ENCODE assay signal across 21 cellular contexts in genomic region chr20:38159949-38160756, GRCh38. TPM values are rescaled to one million over a fixed set of nuclear protein-coding genes. Genes with fewer than 3 reads are reported as not detected.
DNase-seq lines count a peak whose midpoint lies in the region; ATAC-seq and TF ChIP-seq lines count a peak whose summit lies in the region.
"Had no signal": no experiment of that assay in that cellular context is flagged by ENCODE, and none has a peak within 500 bp of the region (broad histone marks: within the 10 kb centered on the region; RNA-seq: fewer than 3 reads in every experiment).

No MANE protein-coding gene starts in this region.

- DNase-seq in heart right ventricle: no peak
- DNase-seq in left ventricle myocardium superior: no peak
- no peak for DNase-seq in esophagus muscularis mucosa (ENCODE audit: extremely low spot score)
- no peak for DNase-seq in NCI-H446 treated with DMSO at 0.1 percent for 48 hours (lab: John Stamatoyannopoulos, UW)
- DNase-seq: activated CD4-positive, alpha-beta T cell treated with anti-CD3 and anti-CD28 coated beads for 36 hours; activated effector memory CD4-positive, alpha-beta T cell treated with Interleukin-2 at 50 U/mL for 16 hours; caudate nucleus; effector memory CD8-positive, alpha-beta T cell; GF-D8; naive thymus-derived CD4-positive, alpha-beta T cell; NCI-H1105 treated with DMSO at 0.1 percent for 48 hours; NCI-H2171; PC-3; small intestine; stimulated activated CD4-positive, alpha-beta T cell treated with anti-CD3 and anti-CD28 coated beads, Interleukin-4, amount 100 ng/mL, for 24 hours had no signal

- H3K27me3 ChIP-seq in heart right ventricle (no peaks in the 10 kb centered on the region), esophagus muscularis mucosa (no peaks in the 10 kb centered on the region), mucosa of stomach (ENCODE audit: control insufficient read depth, insufficient read depth, low read length) (peaks cover 4% of the 10 kb centered on the region)

- peak overlapping the region; percentile 8 for H3K9ac ChIP-seq in mucosa of stomach (ENCODE audit: low read length)

- TF ChIP-seq CTCF in heart right ventricle (IDR thresholded peaks at IDR 0.05) (no peak), esophagus muscularis mucosa (IDR thresholded peaks at IDR 0.05) (no peak)

- H3K27ac ChIP-seq in heart right ventricle (peak overlapping the region; percentile 82 to 96 (median 92)), esophagus muscularis mucosa (replicated peaks in 1 of 4) (peak overlapping the region; percentile 87 to 93 (median 88))
- H3K27ac ChIP-seq: SK-N-MC had no signal

- H3K4me1 ChIP-seq in heart right ventricle (peaks cover 50 to 99% (median 82%) of the 10 kb centered on the region in 9 donors), esophagus muscularis mucosa (peaks cover 80 to 100% (median 96%) of the 10 kb centered on the region in 4 donors), mucosa of stomach (ENCODE audit: control insufficient read depth, insufficient read depth, low read length) (no peaks in the 10 kb centered on the region)

- no peak for TF ChIP-seq POLR2A in esophagus muscularis mucosa (IDR thresholded peaks at IDR 0.05; ENCODE audit: low read depth)

- no peak for TF ChIP-seq EP300 in esophagus muscularis mucosa (IDR thresholded peaks at IDR 0.05)

- WGBS in heart right ventricle, 2 donors: 76 to 77% methylated on average over 8 of the region's 8 CpGs
- 92% methylated on average over 7 of the region's 8 CpGs for WGBS in esophagus muscularis mucosa

- H3K36me3 ChIP-seq in heart right ventricle: peaks cover 0 to 62% (median 29%) of the 10 kb centered on the region in 9 donors
- H3K36me3 ChIP-seq in esophagus muscularis mucosa: peaks cover 6 to 42% (median 33%) of the 10 kb centered on the region in 4 donors
- no peaks in the 10 kb centered on the region for H3K36me3 ChIP-seq in mucosa of stomach (ENCODE audit: control insufficient read depth, insufficient read depth, low read length)

- intact Hi-C loops in heart right ventricle (cut with DNase I) (loop anchor here in 5 of 10 donors (2.0 to 5.0 kb wide), 4 partner anchors 33 to 98 kb away; no protein-coding TSS in a partner anchor), left ventricle myocardium superior (cut with micrococcal nuclease) (loop anchor here (10.0 kb wide), 1 partner anchor 85 kb away; no protein-coding TSS in a partner anchor), esophagus muscularis mucosa (cut with DNase I) (no loop called here)

- H3K9me3 ChIP-seq in heart right ventricle (no peaks in the 10 kb centered on the region), esophagus muscularis mucosa (no peaks in the 10 kb centered on the region), mucosa of stomach (ENCODE audit: control insufficient read depth, low read length) (no peaks in the 10 kb centered on the region)

- H3K4me3 ChIP-seq in heart right ventricle: peak overlapping the region in 1 of 10 donors; percentile 6
- H3K4me3 ChIP-seq in esophagus muscularis mucosa: no peak overlapping the region
- no peak overlapping the region for H3K4me3 ChIP-seq in mucosa of stomach (ENCODE audit: low read length)
- H3K4me3 ChIP-seq: GM12878, SK-N-MC had no signal

- ATAC-seq in heart right ventricle (no peak), left ventricle myocardium superior (no peak), HG03097 (IDR thresholded peaks at IDR 0.05; ENCODE audit: low FRiP score, unreplicated experiment) (no peak), HG03280 (IDR thresholded peaks at IDR 0.05; ENCODE audit: unreplicated experiment) (no peak), HG02763 (IDR thresholded peaks at IDR 0.05; ENCODE audit: unreplicated experiment) (no peak)
- ATAC-seq: activated CD4-positive, alpha-beta T cell treated with anti-CD3 and anti-CD28 coated beads for 36 hours; effector memory CD8-positive, alpha-beta T cell; GM12878; naive thymus-derived CD4-positive, alpha-beta T cell; PC-3 had no signal

RNA-seq across cellular contexts. Expression of gene TGM2, which starts 4.9 kb away (rescaled TPM):
- total RNA-seq in heart right ventricle (100 to 1,000 TPM; 279 to 993 (median 472) TPM), left ventricle myocardium superior (473 TPM), esophagus muscularis mucosa (100 to 1,000 TPM; 170 to 385 (median 212) TPM)
- 100 to 1,000 TPM; 146 to 475 TPM for polyA plus RNA-seq in heart right ventricle
- polyA plus RNA-seq: naive thymus-derived CD4-positive, alpha-beta T cell had no signal
